In the genomic region with DNA sequence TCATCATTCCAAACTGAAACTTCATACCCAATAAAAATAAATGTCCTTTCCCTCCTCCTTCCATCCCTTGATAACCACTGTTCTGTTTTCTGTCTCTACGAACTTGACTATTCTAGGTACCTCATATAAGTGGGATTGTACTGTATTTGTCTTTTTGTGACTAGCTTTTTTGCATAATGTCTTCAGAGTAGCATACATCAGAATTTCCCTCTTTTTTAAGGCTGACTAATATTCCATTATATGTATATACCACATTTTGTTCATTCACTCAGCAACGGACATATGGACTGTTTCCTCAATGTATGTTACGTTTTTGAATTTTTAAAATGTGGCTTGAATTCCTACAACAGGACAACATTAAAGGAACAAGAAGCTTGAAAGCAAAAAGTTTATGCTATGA, we compare ENCODE assay signal across 1 cellular context.
TF ChIP-seq lines count a peak whose summit lies in the region.

No MANE protein-coding gene starts in this region.

TF ChIP-seq in K562, 482 proteins besides CTCF, POLR2A, EP300 and RAD21:
- TF ChIP-seq ZBTB5 (IDR thresholded peaks at IDR 0.05) = no peak
- TF ChIP-seq RUNX1 (IDR thresholded peaks at IDR 0.05; ENCODE audit: low read depth) = no peak
- TF ChIP-seq ZNF146 (CRISPR knock-in tag; IDR thresholded peaks at IDR 0.05; ENCODE audit: unreplicated experiment) = peak; percentile 57
TF ChIP-seq in K562: peak in this region for 1.
